ENCODE assay signal across 20 cellular contexts in genomic region chr22:20414450-20414849, GRCh38. TPM values are rescaled to one million over a fixed set of nuclear protein-coding genes. Genes with fewer than 3 reads are reported as not detected.
A peak's percentile ranks its signal among the peaks of the same experiment; 100 is the strongest.
DNase-seq lines count a peak whose midpoint lies in the region; ATAC-seq, FAIRE-seq and TF ChIP-seq lines count a peak whose summit lies in the region.
"Had no signal": no experiment of that assay in that cellular context is flagged by ENCODE, and none has a peak within 500 bp of the region (broad histone marks: within the 10 kb centered on the region; RNA-seq: fewer than 3 reads in every experiment).

No MANE protein-coding gene starts in this region.

- H3K9me3 ChIP-seq in K562 (replicated peaks; ENCODE audit: control insufficient read depth, insufficient read depth, low read depth, low read length) (no peaks in the 10 kb centered on the region), spleen (no peaks in the 10 kb centered on the region)
- H3K9me3 ChIP-seq: A549; BLaER1 treated with 17β-estradiol and CSF1 and Interleukin-3, amounts not matched to agents 10 nM and 100 nM; Caco-2 had no signal

- H2AFZ ChIP-seq in K562 (ENCODE audit: low read depth, low read length), result no peak overlapping the region

- no peaks in the 10 kb centered on the region for H4K20me1 ChIP-seq in K562 (replicated peaks; ENCODE audit: control insufficient read depth, insufficient read depth, low read length)
- H4K20me1 ChIP-seq: BLaER1 treated with 17β-estradiol and CSF1 and Interleukin-3, amounts not matched to agents 10 nM and 100 nM had no signal

- no peak for TF ChIP-seq RAD21 in K562 (CRISPR knock-in tag; conservative IDR thresholded peaks at IDR 0.05 in 1 of 2, IDR thresholded peaks at IDR 0.05 in 1 of 2)

- CTCF ChIA-PET in K562 (lab: Yijun Ruan, JAX; ENCODE audit: low intra/inter-chr PET ratio), result interaction anchor here (0.7 kb wide), 1 partner anchor 81 kb away, joined by 4 read pairs; the partner anchor contains the start of gene KLHL22

- no peak for ATAC-seq in K562
- no peak for ATAC-seq in HG03159 (IDR thresholded peaks at IDR 0.05; ENCODE audit: unreplicated experiment)
- ATAC-seq in GM21576 (IDR thresholded peaks at IDR 0.05; ENCODE audit: unreplicated experiment), result no peak
- no peak for ATAC-seq in HG02642 (IDR thresholded peaks at IDR 0.05; ENCODE audit: poor library complexity, unreplicated experiment)
- ATAC-seq: A549; CD8-positive, alpha-beta T cell had no signal

- H3K36me3 ChIP-seq in K562 (ENCODE audit: control insufficient read depth, insufficient read depth, low read length) (no peaks in the 10 kb centered on the region), spleen (no peaks in the 10 kb centered on the region)
- H3K36me3 ChIP-seq: BLaER1 treated with 17β-estradiol and CSF1 and Interleukin-3, amounts not matched to agents 10 nM and 100 nM had no signal

- no peak for TF ChIP-seq EP300 in K562 (IDR thresholded peaks at IDR 0.05; ENCODE audit: low read length)

- POLR2A ChIA-PET in K562 (lab: Yijun Ruan, JAX), result interaction anchor here (0.6 kb wide), 1 partner anchor 32 kb away, joined by 7 read pairs; no protein-coding TSS in a partner anchor

- no peaks in the 10 kb centered on the region for H3K9me1 ChIP-seq in K562 (ENCODE audit: control insufficient read depth, insufficient read depth, low read length)

- H3K27me3 ChIP-seq in K562 (ENCODE audit: control insufficient read depth in 2 of 2, insufficient read depth in 2 of 2, low read length in 2 of 2) (no peaks in the 10 kb centered on the region), spleen (replicated peaks in 1 of 7) (no peaks in the 10 kb centered on the region)
- H3K27me3 ChIP-seq: BLaER1 treated with 17β-estradiol and CSF1 and Interleukin-3, amounts not matched to agents 10 nM and 100 nM had no signal

- H3K9ac ChIP-seq in K562 (ENCODE audit: insufficient read depth in 1 of 2, low read depth in 2 of 2, low read length in 2 of 2), result no peak overlapping the region
- H3K9ac ChIP-seq: BLaER1 treated with 17β-estradiol and CSF1 and Interleukin-3, amounts not matched to agents 10 nM and 100 nM had no signal

- in situ Hi-C loops in K562 (cut with MboI), result loop anchor here (25.0 kb wide), 2 partner anchors 273 to 1877 kb away; partner anchors contain the start of gene TMEM191B

- DNase-seq in K562 (ENCODE audit: extremely low read depth in 1 of 4, low spot score in 3 of 4), result no peak
- peak; percentile 9 for DNase-seq in spleen
- no peak for DNase-seq in urothelium cell line (ENCODE audit: low spot score)
- DNase-seq: AML-193; Caco-2; Calu3; CD4-positive, alpha-beta T cell; CD8-positive, alpha-beta T cell; DMS79 treated with DMSO at 0.1 percent for 48 hours; GF-D8 had no signal

- TF ChIP-seq POLR2A in K562 (conservative IDR thresholded peaks at IDR 0.05) (no peak), spleen (IDR thresholded peaks at IDR 0.05) (no peak)

- intact Hi-C loops in K562 (cut with micrococcal nuclease), result loop anchor here (10.0 kb wide), 2 partner anchors 260 kb away; partner anchors contain the start of gene CCDC188
- intact Hi-C loops in spleen (cut with DNase I; ENCODE audit: low total_unique reads), result no loop called here

- 7% methylated on average over 3 of the region's 3 CpGs for WGBS in K562 (ENCODE audit: insufficient coverage, low coverage, missing lambda C conversion rate)
- 61 to 91% (median 75%) methylated on average over 3 of the region's 3 CpGs for WGBS in spleen, 5 donors

- no peak overlapping the region for H3K4me2 ChIP-seq in K562 (ENCODE audit: insufficient read depth, low read length)
- H3K4me2 ChIP-seq: A549; BLaER1 treated with 17β-estradiol and CSF1 and Interleukin-3, amounts not matched to agents 10 nM and 100 nM had no signal

- BruUV-seq in K562 (replicated peaks; lab: Mats Ljungman, UMichigan), result no TSS peak

- H3K27ac ChIP-seq in K562 (ENCODE audit: extremely low read depth, low read depth, low read length), result no peak overlapping the region
- no peak overlapping the region for H3K27ac ChIP-seq in spleen
- H3K27ac ChIP-seq: A549; BLaER1 treated with 17β-estradiol and CSF1 and Interleukin-3, amounts not matched to agents 10 nM and 100 nM; C4-2B had no signal

- H3K4me1 ChIP-seq in K562 (replicated peaks in 1 of 2; ENCODE audit: control insufficient read depth in 2 of 2, insufficient read depth in 2 of 2, low read length in 2 of 2), result peaks cover 9 to 11% of the 10 kb centered on the region in 2 experiments
- peaks cover 3 to 12% (median 7%) of the 10 kb centered on the region in 6 donors for H3K4me1 ChIP-seq in spleen
- H3K4me1 ChIP-seq: A549, Caco-2 had no signal

- no peak overlapping the region for H3K4me3 ChIP-seq in K562
- no peak overlapping the region for H3K4me3 ChIP-seq in spleen
- H3K4me3 ChIP-seq: A549; BLaER1 treated with 17β-estradiol and CSF1 and Interleukin-3, amounts not matched to agents 10 nM and 100 nM had no signal

- H3K79me2 ChIP-seq in K562 (ENCODE audit: control insufficient read depth, insufficient read depth, low read length), result no peaks in the 10 kb centered on the region

- TF ChIP-seq CTCF in K562 (IDR thresholded peaks at IDR 0.05 in 2 of 3, conservative IDR thresholded peaks at IDR 0.05 in 1 of 3; ENCODE audit: insufficient read depth in 2 of 3, low read depth in 1 of 3, low read length in 3 of 3) (no peak), spleen (IDR thresholded peaks at IDR 0.05 in 8 of 11, conservative IDR thresholded peaks at IDR 0.05 in 3 of 11) (no peak)

- FAIRE-seq in K562 (lab: Jason Lieb, UNC) (no peak), urothelium cell line (lab: Jason Lieb, UNC) (peak; percentile 35)
- FAIRE-seq: A549, D721Med, G401.6, GM12891, GM19239 had no signal

TF ChIP-seq in K562, 482 proteins besides CTCF, POLR2A, EP300 and RAD21 (continues in another document):
- TF ChIP-seq SPI1 (IDR thresholded peaks at IDR 0.05; ENCODE audit: borderline replicate concordance, low read depth, low read length), result no peak
- TF ChIP-seq ZFX (CRISPR knock-in tag; IDR thresholded peaks at IDR 0.05), result no peak
- TF ChIP-seq ZC3H4 (CRISPR knock-in tag; IDR thresholded peaks at IDR 0.05; ENCODE audit: borderline replicate concordance), result no peak
- peak; percentile 34; the same call in 1 of the 2 replicates for TF ChIP-seq HBP1 (CRISPR knock-in tag; IDR thresholded peaks at IDR 0.05)

RNA-seq across cellular contexts. Expression of gene ZNF74, which starts 20.5 kb away (rescaled TPM):
- 36.8 and 68.2 TPM in 2 replicates for total RNA-seq in K562 (2011; cell fraction: chromatin; rRNA removed; ENCODE audit: low replicate concordance)
- total RNA-seq in K562 (2011; cell fraction: nucleolus; rRNA removed), result 55.4 and 63.2 TPM in 2 replicates
- total RNA-seq in K562 (2011; cell fraction: nucleoplasm; rRNA removed), result 50.2 and 53.7 TPM in 2 replicates
- total RNA-seq in K562 (2014; rRNA removed) (49.2 and 56.7 TPM in 2 replicates), K562 (2014; rRNA removed; fragmentation: Illumina TruSeq; extraction: Trizol) (17.4 and 20.5 TPM in 2 replicates), K562 (2015; rRNA removed; fragmentation: Illumina TruSeq; extraction: Trizol) (31.5 and 32.5 TPM in 2 replicates), K562 (2021) (53.5 and 55.7 TPM in 2 replicates), spleen (10 to 100 TPM in 2 of 7 donors, 1 to 10 TPM in 5; 6.2 to 11.7 (median 7.7) TPM)
- polyA plus RNA-seq in K562 (2011; rRNA removed) (33.8 and 49.7 TPM in 2 replicates), K562 (2014; fragmentation: Illumina TruSeq; extraction: Trizol) (22.8 and 24.5 TPM in 2 replicates), K562 (2014; fragmentation: Nextera tagmentation; extraction: Ambion mirVana) (1 to 10 TPM; 2.4 to 3.7 TPM), K562 (2014; rRNA removed) (37.1 and 62.8 TPM in 2 replicates), spleen (1 to 10 TPM; 3.4 to 5.6 (median 3.5) TPM)
- 56.9 and 67.4 TPM in 2 replicates for polyA plus RNA-seq in K562 (2011; cell fraction: cytosol; rRNA removed)
- 42.8 and 56.1 TPM in 2 replicates for polyA plus RNA-seq in K562 (2011; cell fraction: nucleus; rRNA removed)
- polyA plus RNA-seq in K562 (2012), result 31.5 and 39.9 TPM in 2 replicates
- 32.6 and 33.0 TPM in 2 replicates for polyA minus RNA-seq in K562 (2011; rRNA and poly(A)+ RNA removed)
- 39.3 and 58.2 TPM in 2 replicates for polyA minus RNA-seq in K562 (2011; cell fraction: cytosol; rRNA and poly(A)+ RNA removed)
- polyA minus RNA-seq in K562 (2011; cell fraction: nucleus; rRNA and poly(A)+ RNA removed), result 23.6 and 28.3 TPM in 2 replicates

RNA-seq across cellular contexts. Expression of gene SCARF2, which starts 23.2 kb away (rescaled TPM):
- 0.65 TPM in 1 of 2 replicates, not detected in the other for total RNA-seq in K562 (2011; cell fraction: chromatin; rRNA removed; ENCODE audit: low replicate concordance)
- total RNA-seq in K562 (2011; cell fraction: nucleolus; rRNA removed), result 0.50 and 0.92 TPM in 2 replicates
- 0.15 TPM in 2 replicates for total RNA-seq in K562 (2011; cell fraction: nucleoplasm; rRNA removed)
- 0.20 and 0.32 TPM in 2 replicates for total RNA-seq in K562 (2014; rRNA removed)
- total RNA-seq in K562 (2014; rRNA removed; fragmentation: Illumina TruSeq; extraction: Trizol), result not detected in 2 replicates
- not detected in 2 replicates for total RNA-seq in K562 (2015; rRNA removed; fragmentation: Illumina TruSeq; extraction: Trizol)
- total RNA-seq in K562 (2021), result 0.13 and 0.29 TPM in 2 replicates
- polyA plus RNA-seq in K562 (2011; rRNA removed), result 0.06 and 0.26 TPM in 2 replicates
- 0.15 and 0.25 TPM in 2 replicates for polyA plus RNA-seq in K562 (2011; cell fraction: cytosol; rRNA removed)
- polyA plus RNA-seq in K562 (2011; cell fraction: nucleus; rRNA removed), result 0.61 and 0.65 TPM in 2 replicates
- polyA plus RNA-seq in K562 (2012), result 0.21 and 1.3 TPM in 2 replicates
- not detected in 2 replicates for polyA plus RNA-seq in K562 (2014; fragmentation: Illumina TruSeq; extraction: Trizol)
- not detected for polyA plus RNA-seq in K562 (2014; fragmentation: Nextera tagmentation; extraction: Ambion mirVana)
- 0.13 and 0.23 TPM in 2 replicates for polyA plus RNA-seq in K562 (2014; rRNA removed)
- polyA minus RNA-seq in K562 (2011; rRNA and poly(A)+ RNA removed), result not detected in 2 replicates
- not detected in 2 replicates for polyA minus RNA-seq in K562 (2011; cell fraction: cytosol; rRNA and poly(A)+ RNA removed)
- 0.22 and 0.27 TPM in 2 replicates for polyA minus RNA-seq in K562 (2011; cell fraction: nucleus; rRNA and poly(A)+ RNA removed)
- total RNA-seq in spleen, result 10 to 100 TPM in 5 of 7 donors, 1 to 10 TPM in 2; 7.1 to 18.0 (median 10.6) TPM
- polyA plus RNA-seq in spleen, result 1 to 10 TPM; 1.1 to 3.0 (median 1.2) TPM

Comparison
In these comparisons a context has a peak if more than half of its experiments do, and no peak if none do; other contexts are left out.
1. RNA of gene SCARF2, which starts 23.2 kb away (total RNA-seq): 7.1 to 18.0 TPM in spleen; 0.13 to 0.92 TPM in K562; every median in the first group is over 4 times any median in the second.